2 cellular contexts compared by ENCODE assay signal in the genomic region with DNA sequence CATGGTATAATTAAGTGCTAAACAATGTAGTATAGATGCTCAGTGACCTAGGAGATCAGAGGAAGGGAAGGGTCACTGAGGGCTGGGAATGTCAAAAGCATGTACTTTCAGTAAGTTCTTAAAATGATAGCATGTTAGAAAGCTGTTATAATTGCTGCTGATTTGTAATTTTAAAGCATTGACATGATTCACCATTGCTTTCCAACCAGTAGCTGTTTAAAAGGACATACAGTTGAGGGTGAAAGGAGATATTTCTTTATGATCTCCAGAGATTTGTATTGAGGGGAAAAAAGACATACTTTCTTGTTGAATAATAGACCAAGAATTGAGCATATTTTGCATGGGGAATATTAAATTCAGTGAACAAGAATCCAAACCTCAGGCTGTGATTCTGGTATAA.
TF ChIP-seq lines count a peak whose summit lies in the region.

No MANE protein-coding gene starts in this region.

TF ChIP-seq in A549, 52 proteins besides CTCF, POLR2A, EP300 and RAD21 (continued from another document):
- TF ChIP-seq ZFP36 (IDR thresholded peaks at IDR 0.05; ENCODE audit: borderline replicate concordance, partially characterized antibody) = no peak
- TF ChIP-seq BHLHE40 (IDR thresholded peaks at IDR 0.05; ENCODE audit: low read depth, low read length) = no peak
- TF ChIP-seq ZC3H11A (IDR thresholded peaks at IDR 0.05) = no peak
- TF ChIP-seq JUNB (IDR thresholded peaks at IDR 0.05) = no peak
- no peak for TF ChIP-seq CEBPB (IDR thresholded peaks at IDR 0.05)

TF ChIP-seq in WTC11, 78 proteins besides CTCF, POLR2A, EP300 and RAD21:
- TF ChIP-seq, protein P1, sequence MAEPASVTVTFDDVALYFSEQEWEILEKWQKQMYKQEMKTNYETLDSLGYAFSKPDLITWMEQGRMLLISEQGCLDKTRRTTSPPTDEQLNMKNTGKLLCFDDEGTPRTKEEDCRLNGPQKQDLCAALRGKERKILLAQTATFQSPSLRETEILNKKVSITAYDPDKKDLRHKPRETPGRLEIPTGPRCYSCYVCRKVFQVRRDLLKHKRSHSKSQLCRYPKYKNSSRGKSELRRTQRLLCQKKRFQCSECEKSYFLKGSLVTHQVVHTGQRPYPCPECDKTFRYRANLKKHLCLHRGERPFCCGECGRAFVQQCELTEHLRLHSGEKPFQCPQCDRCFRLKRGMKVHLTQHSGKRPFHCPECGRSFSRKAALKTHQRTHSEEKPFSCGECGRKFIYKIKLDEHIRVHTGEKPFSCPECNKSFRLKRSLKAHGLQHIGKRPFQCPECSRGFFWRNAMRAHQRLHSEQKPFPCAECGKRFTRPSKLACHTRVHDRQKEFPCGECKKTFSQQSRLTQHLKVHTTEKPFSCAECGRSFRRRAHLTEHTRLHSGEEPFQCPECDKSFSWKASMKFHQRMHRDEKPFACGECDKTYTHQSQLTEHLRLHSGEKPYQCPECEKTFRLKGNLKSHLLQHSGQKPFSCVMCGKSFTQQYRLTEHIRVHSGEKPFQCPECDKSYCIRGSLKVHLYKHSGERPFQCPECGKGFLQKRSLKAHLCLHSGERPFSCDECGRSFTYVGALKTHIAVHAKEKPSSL (CRISPR knock-in tag; conservative IDR thresholded peaks at IDR 0.05) = no peak
- TF ChIP-seq ELF4 (CRISPR knock-in tag; IDR thresholded peaks at IDR 0.05; ENCODE audit: low read depth) = no peak
- TF ChIP-seq OVOL2 (CRISPR knock-in tag; IDR thresholded peaks at IDR 0.05; ENCODE audit: borderline replicate concordance) = no peak
- no peak for TF ChIP-seq NFE2L1 (CRISPR knock-in tag; IDR thresholded peaks at IDR 0.05)
